Comparison of ENCODE assay signal across 8 cellular contexts in genomic region chr13:110712849-110713641, GRCh38. TPM values are rescaled to one million over a fixed set of nuclear protein-coding genes. Genes with fewer than 3 reads are reported as not detected.
DNase-seq lines count a peak whose midpoint lies in the region; ATAC-seq lines count a peak whose summit lies in the region.

No MANE protein-coding gene starts in this region.

- H3K9me3 ChIP-seq in effector memory CD4-positive, alpha-beta T cell (ENCODE audit: control insufficient read depth, low read length): no peaks in the 10 kb centered on the region

- peak overlapping the region; percentile 100 for H3K4me3 ChIP-seq in effector memory CD4-positive, alpha-beta T cell (ENCODE audit: insufficient read depth, low read depth, low read length, poor library complexity, severe bottlenecking)

- peak; percentile 43 for ATAC-seq in GM21367 (IDR thresholded peaks at IDR 0.05; ENCODE audit: unreplicated experiment)

- H3K36me3 ChIP-seq in effector memory CD4-positive, alpha-beta T cell (ENCODE audit: control insufficient read depth, insufficient read depth, low read length): no peaks in the 10 kb centered on the region

- H3K27me3 ChIP-seq in effector memory CD4-positive, alpha-beta T cell (replicated peaks; ENCODE audit: control insufficient read depth, insufficient read depth, low read length, poor library complexity, severe bottlenecking): no peaks in the 10 kb centered on the region

- peaks cover 12% of the 10 kb centered on the region for H3K4me1 ChIP-seq in effector memory CD4-positive, alpha-beta T cell (ENCODE audit: control insufficient read depth, insufficient read depth, low read length, poor library complexity, severe bottlenecking)

- peak; percentile 100 for DNase-seq in COR-L47 (lab: John Stamatoyannopoulos, UW)
- DNase-seq in HT1080 (ENCODE audit: low read depth): peak; percentile 100
- peak; percentile 97 to 98 for DNase-seq in NOMO-1 (lab: John Stamatoyannopoulos, UW; ENCODE audit: unreplicated experiment in 2 of 2)
- peak; percentile 90 to 99 (median 99) for DNase-seq in activated CD8-positive, alpha-beta memory T cell treated with anti-CD3 and anti-CD28 coated beads for 48 hours (ENCODE audit: low read depth in 2 of 3, low spot score in 2 of 3)
- DNase-seq in effector memory CD4-positive, alpha-beta T cell: peak; percentile 99
- DNase-seq in medulla oblongata (ENCODE audit: extremely low spot score): peak; percentile 100
- DNase-seq in stimulated activated CD4-positive, alpha-beta T cell treated with anti-CD3 and anti-CD28 coated beads, TNF-alpha, amount 100 ng/mL, for 48 hours (ENCODE audit: low read depth in 3 of 3): peak; percentile 97 to 99 (median 98)

- H3K27ac ChIP-seq in effector memory CD4-positive, alpha-beta T cell (ENCODE audit: insufficient read depth, low read length, poor library complexity, severe bottlenecking): peak overlapping the region; percentile 99

RNA-seq across cellular contexts. Expression of gene ING1, which starts 0.5 kb away (rescaled TPM):
- total RNA-seq in HT1080 (2014; rRNA removed; shearing (Covaris generic)): 10.6 and 19.2 TPM in 2 replicates
- polyA plus RNA-seq in HT1080 (2015; cell fraction: cytosol; rRNA removed): 12.0 and 14.2 TPM in 2 replicates
- 4.6 and 8.1 TPM in 2 replicates for polyA plus RNA-seq in HT1080 (2015; cell fraction: nucleus; rRNA removed)

RNA-seq across cellular contexts. Expression of gene CARS2, which starts 7.1 kb away (rescaled TPM):
- total RNA-seq in HT1080 (2014; rRNA removed; shearing (Covaris generic)): 79.3 and 88.4 TPM in 2 replicates
- polyA plus RNA-seq in HT1080 (2015; cell fraction: cytosol; rRNA removed): 35.5 and 40.2 TPM in 2 replicates
- 148 and 151 TPM in 2 replicates for polyA plus RNA-seq in HT1080 (2015; cell fraction: nucleus; rRNA removed)

Comparison
In these comparisons a context has a peak if more than half of its experiments do, and no peak if none do; other contexts are left out.
1. Peak in every context shown above with its lines: DNase-seq, ATAC-seq, H3K4me3 ChIP-seq and H3K27ac ChIP-seq.